Comparison of ENCODE assay signal across 8 cellular contexts in the genomic region with DNA sequence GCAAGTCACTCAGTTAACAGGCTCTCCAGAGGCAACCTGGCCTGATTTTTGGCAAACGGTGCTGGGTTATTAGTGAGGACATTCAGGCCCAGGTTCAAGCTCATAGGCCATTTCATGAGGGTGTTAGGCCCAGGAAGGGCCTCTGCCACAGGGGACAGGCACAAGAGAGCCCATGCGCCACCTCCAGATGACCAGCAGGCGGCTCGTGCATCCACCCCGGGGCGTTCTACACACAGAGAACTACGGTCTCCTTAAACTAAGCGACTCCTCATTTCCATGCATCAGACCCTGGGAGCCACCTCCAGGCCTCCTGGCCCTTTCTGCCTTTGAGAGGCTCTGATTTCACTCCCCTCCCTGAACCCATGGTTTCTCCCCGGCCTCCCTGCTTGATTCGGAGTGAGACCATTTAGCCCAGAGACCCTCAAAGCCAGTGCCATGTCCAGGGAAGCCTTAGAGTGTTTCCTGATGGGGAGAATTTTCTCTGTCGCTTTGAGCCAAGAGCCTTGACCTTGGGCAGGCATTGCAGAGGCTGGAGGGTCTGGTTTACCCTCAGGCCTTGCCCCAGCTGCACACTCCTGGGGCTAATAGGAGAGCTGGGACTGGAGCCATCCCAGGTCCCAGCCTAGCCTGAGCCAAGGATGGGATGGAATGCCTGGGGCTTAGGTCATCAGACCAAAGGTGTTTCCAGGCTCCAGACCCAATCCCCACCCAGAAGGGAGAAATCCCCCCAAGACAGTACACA.
DNase-seq lines count a peak whose midpoint lies in the region.

No MANE protein-coding gene starts in this region.

- DNase-seq in stimulated activated CD4-positive, alpha-beta T cell treated with anti-CD3 and anti-CD28 coated beads, Interleukin-15, amount 100 ng/mL, for 24 hours: peak; percentile 15
- no peak for DNase-seq in stimulated activated CD4-positive, alpha-beta T cell treated with anti-CD3 and anti-CD28 coated beads, Interleukin-4, amount 100 ng/mL, for 4 hours
- peak; percentile 65 for DNase-seq in NCI-H82 (lab: John Stamatoyannopoulos, UW)
- DNase-seq in germinal center (ENCODE audit: low spot score): peak; percentile 14
- DNase-seq in NCI-H2029 treated with DMSO at 0.1 percent for 48 hours (lab: John Stamatoyannopoulos, UW): no peak
- DNase-seq in NCI-H524 treated with DMSO at 0.1 percent for 48 hours (lab: John Stamatoyannopoulos, UW): no peak
- no peak for DNase-seq in NCI-H1930 (lab: John Stamatoyannopoulos, UW)
- no peak for DNase-seq in cortex of kidney (lab: John Stamatoyannopoulos, UW)

Comparison
In these comparisons a context has a peak if more than half of its experiments do, and no peak if none do; other contexts are left out.
1. DNase-seq: peak in stimulated activated CD4-positive, alpha-beta T cell treated with anti-CD3 and anti-CD28 coated beads, Interleukin-15, amount 100 ng/mL, for 24 hours (single experiment), NCI-H82 (single experiment) and germinal center (single experiment); none in stimulated activated CD4-positive, alpha-beta T cell treated with anti-CD3 and anti-CD28 coated beads, Interleukin-4, amount 100 ng/mL, for 4 hours (0 of 2), NCI-H2029 treated with DMSO at 0.1 percent for 48 hours (single experiment), NCI-H524 treated with DMSO at 0.1 percent for 48 hours (single experiment), NCI-H1930 (0 of 2) and cortex of kidney (single experiment).